7 cellular contexts compared by ENCODE assay signal in the genomic region with DNA sequence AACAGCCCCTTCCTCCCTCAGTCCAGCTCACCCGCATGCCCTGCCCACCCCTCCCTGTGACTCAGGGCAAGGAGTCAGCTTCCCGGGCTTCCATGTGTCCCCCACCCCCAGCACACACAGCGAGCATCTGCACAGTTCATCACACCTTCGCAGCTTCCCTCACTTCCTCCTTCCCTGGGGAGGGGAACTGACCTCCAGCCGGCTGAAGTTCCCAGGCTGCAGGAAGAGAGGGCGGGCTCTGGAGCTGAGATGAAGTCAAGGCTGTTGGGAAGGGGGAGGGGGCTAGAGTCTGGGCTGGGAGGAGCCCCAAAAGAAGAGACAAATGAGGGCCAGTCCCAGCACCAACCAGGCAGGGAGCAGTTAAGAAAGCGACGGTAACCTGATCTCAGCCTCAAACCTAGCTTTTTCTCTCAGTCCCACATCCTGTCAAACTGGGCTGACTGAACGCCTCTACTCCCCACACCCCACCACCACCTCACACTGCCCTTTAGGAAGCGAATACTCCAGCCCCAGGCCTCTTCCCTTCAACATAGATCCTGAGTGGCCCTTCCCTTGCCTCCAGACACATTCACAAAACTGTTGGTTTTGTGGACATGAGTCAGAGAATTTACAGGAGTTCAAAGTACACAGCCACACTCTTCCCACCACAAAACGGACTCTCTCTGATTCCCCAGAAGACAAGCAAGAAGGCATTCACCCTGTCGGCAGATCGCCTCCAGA. TPM values are rescaled to one million over a fixed set of nuclear protein-coding genes. Genes with fewer than 3 reads are reported as not detected.
DNase-seq lines count a peak whose midpoint lies in the region; ATAC-seq and TF ChIP-seq lines count a peak whose summit lies in the region.

No MANE protein-coding gene starts in this region.

- ATAC-seq in HG03571 (IDR thresholded peaks at IDR 0.05; ENCODE audit: unreplicated experiment): peak; percentile 54

- no peaks in the 10 kb centered on the region for H3K9me3 ChIP-seq in ES-I3 (ENCODE audit: control insufficient read depth, insufficient read depth, low read length)
- no peaks in the 10 kb centered on the region for H3K9me3 ChIP-seq in OCI-LY7 (ENCODE audit: low read length)
- no peaks in the 10 kb centered on the region for H3K9me3 ChIP-seq in adipocyte (ENCODE audit: control insufficient read depth, low read length)
- no peaks in the 10 kb centered on the region for H3K9me3 ChIP-seq in cardiac muscle cell (ENCODE audit: low read depth)
- no peaks in the 10 kb centered on the region for H3K9me3 ChIP-seq in parathyroid adenoma (ENCODE audit: control insufficient read depth, low read length)

- H3K4me1 ChIP-seq in ES-I3 (ENCODE audit: insufficient read depth, low read length): peaks cover 36% of the 10 kb centered on the region
- peaks cover 51% of the 10 kb centered on the region for H3K4me1 ChIP-seq in OCI-LY7 (ENCODE audit: insufficient read depth, low read length, poor library complexity, severe bottlenecking)
- peaks cover 62% of the 10 kb centered on the region for H3K4me1 ChIP-seq in adipocyte (ENCODE audit: control insufficient read depth, insufficient read depth, low read length)
- H3K4me1 ChIP-seq in cardiac muscle cell (ENCODE audit: low read depth): peaks cover 26% of the 10 kb centered on the region
- peaks cover 39% of the 10 kb centered on the region for H3K4me1 ChIP-seq in parathyroid adenoma

- peak overlapping the region; percentile 51 for H2AFZ ChIP-seq in OCI-LY7 (ENCODE audit: low read length)
- H2AFZ ChIP-seq in parathyroid adenoma: peak overlapping the region; percentile 20

- POLR2A ChIA-PET in OCI-LY7 (lab: Charles Lee): interaction anchor here (0.5 to 1.6 kb wide), 5 partner anchors 30 to 1577 kb away, joined by 3 to 9 read pairs (median 4); a partner anchor contains a TSS

- no peaks in the 10 kb centered on the region; the same call in 1 of the 2 replicates for H3K36me3 ChIP-seq in ES-I3 (ENCODE audit: insufficient read depth, low read length)
- no peaks in the 10 kb centered on the region for H3K36me3 ChIP-seq in OCI-LY7 (ENCODE audit: insufficient read depth, low read length)
- peaks cover 30% of the 10 kb centered on the region for H3K36me3 ChIP-seq in adipocyte (ENCODE audit: control insufficient read depth, insufficient read depth, low read length, severe bottlenecking)
- H3K36me3 ChIP-seq in cardiac muscle cell: no peaks in the 10 kb centered on the region
- H3K36me3 ChIP-seq in parathyroid adenoma (ENCODE audit: control insufficient read depth, insufficient read depth, low read length): no peaks in the 10 kb centered on the region

- peak overlapping the region; percentile 51 for H3K27ac ChIP-seq in OCI-LY7 (ENCODE audit: low read depth, low read length, poor library complexity, severe bottlenecking)
- peak overlapping the region; percentile 86 for H3K27ac ChIP-seq in cardiac muscle cell
- H3K27ac ChIP-seq in parathyroid adenoma: peak overlapping the region; percentile 98

- H3K79me2 ChIP-seq in OCI-LY7 (ENCODE audit: insufficient read depth, low read depth, low read length): no peaks in the 10 kb centered on the region
- H3K79me2 ChIP-seq in parathyroid adenoma: peaks cover 2% of the 10 kb centered on the region

- no peaks in the 10 kb centered on the region for H4K20me1 ChIP-seq in OCI-LY7 (ENCODE audit: insufficient read depth, low read length)

- H3K4me3 ChIP-seq in OCI-LY7 (ENCODE audit: low read depth, low read length, poor library complexity, severe bottlenecking) (peak overlapping the region; percentile 61), adipocyte (ENCODE audit: low read length) (peak overlapping the region; percentile 89), cardiac muscle cell (peak overlapping the region; percentile 79), parathyroid adenoma (ENCODE audit: low read depth, low read length) (peak overlapping the region; percentile 94)

- H3K9me2 ChIP-seq in OCI-LY7 (ENCODE audit: insufficient read depth, low read length): no peaks in the 10 kb centered on the region

- H3K4me2 ChIP-seq in OCI-LY7 (ENCODE audit: low read length): peak overlapping the region; percentile 76
- peak overlapping the region; percentile 95 for H3K4me2 ChIP-seq in parathyroid adenoma (ENCODE audit: low read length)

- peak overlapping the region; percentile 63; the same call in 1 of the 2 replicates for H3K9ac ChIP-seq in ES-I3 (ENCODE audit: low read depth, low read length)
- peak overlapping the region; percentile 95 for H3K9ac ChIP-seq in adipocyte (ENCODE audit: low read length)
- peak overlapping the region; percentile 46 for H3K9ac ChIP-seq in parathyroid adenoma

- peak; percentile 91 for DNase-seq in GM20000 (ENCODE audit: low spot score)
- DNase-seq in OCI-LY7 (ENCODE audit: low spot score): peak; percentile 80
- DNase-seq in adipocyte (ENCODE audit: low read depth): peak; percentile 96
- DNase-seq in cardiac muscle cell (ENCODE audit: low read depth in 1 of 2, low spot score in 1 of 2): peak; percentile 95 to 97

- no peaks in the 10 kb centered on the region for H3K27me3 ChIP-seq in adipocyte (replicated peaks; ENCODE audit: control insufficient read depth, insufficient read depth, low read length)
- no peaks in the 10 kb centered on the region for H3K27me3 ChIP-seq in cardiac muscle cell
- no peaks in the 10 kb centered on the region for H3K27me3 ChIP-seq in parathyroid adenoma (ENCODE audit: control insufficient read depth, insufficient read depth, low read length)

- BruUV-seq in OCI-LY7 (replicated peaks; lab: Mats Ljungman, UMichigan): no TSS peak

- intact Hi-C loops in OCI-LY7 (cut with micrococcal nuclease; ENCODE audit: unreplicated experiment): loop anchor here (2.0 kb wide), 1 partner anchor 238 kb away; no protein-coding TSS in a partner anchor

- CTCF ChIA-PET in OCI-LY7 (lab: Charles Lee; ENCODE audit: unreplicated experiment): interaction anchor here (1.2 to 1.5 kb wide), 2 partner anchors 10 to 33 kb away, joined by 5 read pairs; a partner anchor contains a TSS

- no peak for TF ChIP-seq CTCF in GM20000 (IDR thresholded peaks at IDR 0.05; ENCODE audit: extremely low read depth, missing control alignments)
- no peak for TF ChIP-seq CTCF in OCI-LY7 (conservative IDR thresholded peaks at IDR 0.05; ENCODE audit: low read length)
- no peak for TF ChIP-seq CTCF in cardiac muscle cell (IDR thresholded peaks at IDR 0.05; ENCODE audit: low read depth, low read length)
- TF ChIP-seq CTCF in parathyroid adenoma (IDR thresholded peaks at IDR 0.05): no peak

RNA-seq across cellular contexts. Expression of a gene that starts 1.9 kb away (rescaled TPM):
- 23.1 and 34.9 TPM in 2 replicates for total RNA-seq in OCI-LY7 (2014; rRNA removed; shearing (Covaris generic))
- total RNA-seq in OCI-LY7 (2022) (43.3 and 46.2 TPM in 2 replicates), cardiac muscle cell (257 and 311 TPM in 2 replicates)
- polyA plus RNA-seq in cardiac muscle cell: 265 and 358 TPM in 2 replicates

RNA-seq across cellular contexts. Expression of a gene that starts 10.1 kb away (rescaled TPM):
- total RNA-seq in OCI-LY7 (2014; rRNA removed; shearing (Covaris generic)): 1.4 and 1.5 TPM in 2 replicates
- 3.7 and 4.2 TPM in 2 replicates for total RNA-seq in OCI-LY7 (2022)
- total RNA-seq in cardiac muscle cell: 13.2 and 21.9 TPM in 2 replicates
- 20.1 and 28.6 TPM in 2 replicates for polyA plus RNA-seq in cardiac muscle cell

RNA-seq across cellular contexts. Expression of a gene that starts 30.6 kb away (rescaled TPM):
- total RNA-seq in OCI-LY7 (2014; rRNA removed; shearing (Covaris generic)): 24.4 and 28.2 TPM in 2 replicates
- total RNA-seq in OCI-LY7 (2022) (30.4 and 32.4 TPM in 2 replicates), cardiac muscle cell (78.2 and 96.2 TPM in 2 replicates)
- 62.0 and 86.0 TPM in 2 replicates for polyA plus RNA-seq in cardiac muscle cell

Comparison
In these comparisons a context has a peak if more than half of its experiments do, and no peak if none do; other contexts are left out.
1. Peak in every context shown above with its lines: DNase-seq, ATAC-seq, H3K4me3 ChIP-seq and H3K27ac ChIP-seq.